In the genomic region with DNA sequence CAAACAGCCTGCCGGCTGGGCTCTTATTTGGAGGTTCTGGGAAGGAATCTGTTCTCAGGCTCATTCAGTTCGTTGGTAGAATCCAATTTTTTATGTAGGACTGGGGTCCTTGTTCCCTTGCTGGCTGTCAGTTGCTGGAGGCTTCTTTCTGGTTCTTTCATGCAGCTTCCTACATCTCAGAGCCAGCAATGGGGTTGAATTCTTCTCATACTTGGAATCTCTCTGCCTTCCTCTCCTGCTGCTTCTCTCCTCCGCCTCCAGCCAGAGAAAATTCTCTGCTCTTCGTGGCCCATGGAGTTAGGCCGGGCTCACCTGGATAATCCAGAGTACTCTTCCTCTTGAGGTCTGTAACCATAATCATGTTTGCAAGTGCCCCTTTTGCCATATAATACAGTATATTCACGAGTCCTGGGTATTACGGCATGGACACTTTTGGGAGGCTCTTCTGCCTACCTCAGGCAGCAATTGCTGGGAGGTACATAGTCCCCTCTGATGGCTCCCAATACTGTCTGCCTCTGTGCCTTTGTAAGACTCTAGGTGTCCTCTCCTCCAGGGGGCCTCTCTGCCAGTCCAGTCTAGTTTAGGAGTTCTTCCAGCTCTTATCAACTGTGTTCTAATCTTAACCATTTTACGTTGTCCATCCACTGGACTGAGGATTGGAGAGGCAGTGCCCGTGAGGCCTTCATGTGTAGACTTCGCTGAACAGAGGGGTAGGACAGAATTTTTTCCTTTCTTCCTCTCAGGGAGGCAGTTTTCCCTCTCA, we compare ENCODE assay signal across 13 cellular contexts. TPM values are rescaled to one million over a fixed set of nuclear protein-coding genes. Genes with fewer than 3 reads are reported as not detected.
DNase-seq lines count a peak whose midpoint lies in the region; ATAC-seq, FAIRE-seq and TF ChIP-seq lines count a peak whose summit lies in the region.
"Had no signal": no experiment of that assay in that cellular context is flagged by ENCODE, and none has a peak within 500 bp of the region (broad histone marks: within the 10 kb centered on the region; RNA-seq: fewer than 3 reads in every experiment).

No MANE protein-coding gene starts in this region.

- CTCF ChIA-PET in HepG2 (lab: Yijun Ruan, JAX; ENCODE audit: low intra/inter-chr PET ratio, low total read pairs) = no interaction called here

- no peaks in the 10 kb centered on the region for H3K27me3 Mint-ChIP-seq in activated naive CD8-positive, alpha-beta T cell

- FAIRE-seq in HepG2 (lab: Jason Lieb, UNC) = no peak

- no peak for DNase-seq in HepG2 (ENCODE audit: low spot score)
- DNase-seq in right lobe of liver = no peak
- DNase-seq in lower lobe of right lung = no peak
- no peak for DNase-seq in NCI-H1436 treated with DMSO at 0.1 percent for 48 hours (lab: John Stamatoyannopoulos, UW)
- no peak for DNase-seq in DMS79 (lab: John Stamatoyannopoulos, UW)
- no peak for DNase-seq in tibial nerve (ENCODE audit: low spot score in 2 of 2)
- no peak for DNase-seq in hypothalamus (lab: John Stamatoyannopoulos, UW)
- DNase-seq: HCEC 1CT, left colon, NCI-H187 had no signal

- no peak for TF ChIP-seq CTCF in HepG2 (CRISPR knock-in tag; IDR thresholded peaks at IDR 0.05)
- no peak for TF ChIP-seq CTCF in right lobe of liver (IDR thresholded peaks at IDR 0.05)
- TF ChIP-seq CTCF in lower lobe of right lung (IDR thresholded peaks at IDR 0.05) = no peak
- TF ChIP-seq CTCF in tibial nerve (IDR thresholded peaks at IDR 0.05) = no peak

- H3K79me2 ChIP-seq in HepG2 (ENCODE audit: insufficient read depth, low read length) = peaks cover 62% of the 10 kb centered on the region

- no peak for TF ChIP-seq EP300 in HepG2 (IDR thresholded peaks at IDR 0.05; ENCODE audit: low read depth in 2 of 2, low read length in 2 of 2)
- no peak for TF ChIP-seq EP300 in HepG2 (CRISPR knock-in tag; IDR thresholded peaks at IDR 0.05; ENCODE audit: borderline replicate concordance)
- TF ChIP-seq EP300 in tibial nerve (IDR thresholded peaks at IDR 0.05) = no peak

- H3K4me3 ChIP-seq in HepG2 (replicated peaks in 1 of 3; ENCODE audit: insufficient read depth in 1 of 3, low read depth in 2 of 3, low read length in 3 of 3) = peak overlapping the region; percentile 3 to 97 (median 89); a peak in 4 of 6 replicates
- H3K4me3 ChIP-seq in right lobe of liver = no peak overlapping the region
- H3K4me3 ChIP-seq in lower lobe of right lung = peak overlapping the region; percentile 100
- H3K4me3 ChIP-seq in tibial nerve = no peak overlapping the region

- peaks cover 64% of the 10 kb centered on the region for H3K4me1 Mint-ChIP-seq in activated naive CD8-positive, alpha-beta T cell (ENCODE audit: low read depth)

- H4K20me1 ChIP-seq in HepG2 (ENCODE audit: insufficient read depth, low read length) = no peaks in the 10 kb centered on the region

- intact Hi-C loops in HepG2 (cut with micrococcal nuclease; ENCODE audit: unreplicated experiment) (no loop called here), right lobe of liver (cut with DNase I) (no loop called here), lower lobe of right lung (cut with DNase I) (no loop called here)

- POLR2A ChIA-PET in HepG2 (lab: Yijun Ruan, JAX) = no interaction called here

- H2AFZ ChIP-seq in HepG2 (ENCODE audit: low read length) = no peak overlapping the region

- 84% methylated on average over 10 of the region's 10 CpGs for WGBS in HepG2 (ENCODE audit: low lambda C conversion rate)
- 88% methylated on average over 6 of the region's 10 CpGs for WGBS in right lobe of liver (ENCODE audit: insufficient coverage, low coverage, low lambda C conversion rate, missing lambda C conversion rate)
- WGBS in tibial nerve, 2 donors = 74 to 81% methylated on average over 10 of the region's 10 CpGs

- peak overlapping the region; percentile 91 for H3K4me3 Mint-ChIP-seq in activated naive CD8-positive, alpha-beta T cell

- H3K9me3 ChIP-seq in HepG2 (ENCODE audit: low read length) (no peaks in the 10 kb centered on the region), right lobe of liver (no peaks in the 10 kb centered on the region), lower lobe of right lung (no peaks in the 10 kb centered on the region), tibial nerve (no peaks in the 10 kb centered on the region)
- H3K9me3 ChIP-seq: thoracic aorta had no signal

- ATAC-seq in HepG2 (no peak), right lobe of liver (no peak), lower lobe of right lung (no peak)
- ATAC-seq: left colon had no signal

- H3K4me1 ChIP-seq in HepG2 (ENCODE audit: insufficient read depth, low read length) (peaks cover 34% of the 10 kb centered on the region), right lobe of liver (peaks cover 0 to 33% (median 15%) of the 10 kb centered on the region in 4 donors), lower lobe of right lung (peaks cover 49% of the 10 kb centered on the region), tibial nerve (peaks cover 0 to 58% (median 24%) of the 10 kb centered on the region in 4 donors)

- BruUV-seq in HepG2 (replicated peaks; lab: Mats Ljungman, UMichigan) = no TSS peak

- peak overlapping the region; percentile 85; the same call in 1 of the 2 replicates for H3K9ac ChIP-seq in HepG2 (ENCODE audit: insufficient read depth, low read depth, low read length)

- TF ChIP-seq RAD21 in HepG2 (CRISPR knock-in tag; IDR thresholded peaks at IDR 0.05) = no peak

- peak overlapping the region; percentile 75 for H3K4me2 ChIP-seq in HepG2 (ENCODE audit: low read depth, low read length)

- H3K36me3 ChIP-seq in HepG2 (replicated peaks in 1 of 2; ENCODE audit: control insufficient read depth in 1 of 2, insufficient read depth in 2 of 2, low read length in 2 of 2) (peaks cover 3 to 14% of the 10 kb centered on the region in 2 experiments; a peak in 2 of 5 replicates), right lobe of liver (peaks cover 0 to 2% (median 0%) of the 10 kb centered on the region in 4 donors), lower lobe of right lung (peaks cover 31% of the 10 kb centered on the region), tibial nerve (peaks cover 0 to 20% (median 0%) of the 10 kb centered on the region in 3 donors)

- H3K27me3 ChIP-seq in HepG2 (ENCODE audit: control insufficient read depth in 1 of 2, insufficient read depth in 2 of 2, low read length in 2 of 2) = no peaks in the 10 kb centered on the region; a peak in 1 of 5 replicates
- no peaks in the 10 kb centered on the region for H3K27me3 ChIP-seq in right lobe of liver
- no peaks in the 10 kb centered on the region for H3K27me3 ChIP-seq in lower lobe of right lung (ENCODE audit: low read depth)
- no peaks in the 10 kb centered on the region for H3K27me3 ChIP-seq in tibial nerve

- no peak for TF ChIP-seq POLR2A in HepG2 (IDR thresholded peaks at IDR 0.05; ENCODE audit: insufficient read depth in 1 of 2, low read depth in 2 of 2, low read length in 2 of 2)
- TF ChIP-seq POLR2A in right lobe of liver (IDR thresholded peaks at IDR 0.05) = no peak
- TF ChIP-seq POLR2A in tibial nerve (IDR thresholded peaks at IDR 0.05) = no peak

- peak overlapping the region; percentile 29 for H3K27ac Mint-ChIP-seq in activated naive CD8-positive, alpha-beta T cell

- H3K27ac ChIP-seq in HepG2 (ENCODE audit: extremely low read length, insufficient read depth, low read length) (no peak overlapping the region), right lobe of liver (no peak overlapping the region), lower lobe of right lung (no peak overlapping the region), tibial nerve (no peak overlapping the region)
- H3K27ac ChIP-seq: SK-N-MC, thoracic aorta had no signal

- H3K9me3 Mint-ChIP-seq in activated naive CD8-positive, alpha-beta T cell (ENCODE audit: low read depth) = no peaks in the 10 kb centered on the region

- in situ Hi-C loops in HepG2 (cut with HindIII; ENCODE audit: extremely low pct_ligation_motif_present, low pct_unique_long_range_greater_than_20kb) = no loop called here

- no peaks in the 10 kb centered on the region for H3K36me3 Mint-ChIP-seq in activated naive CD8-positive, alpha-beta T cell

RNA-seq across cellular contexts. Expression of gene TRMT44, which starts 2.2 kb away (rescaled TPM):
- total RNA-seq in HepG2 (2016; rRNA removed; fragmentation: Illumina TruSeq; extraction: Trizol) (6.5 and 8.6 TPM in 2 replicates), right lobe of liver (10 to 100 TPM in 3 of 6 experiments, 1 to 10 TPM in 3; 8.8 to 10.6 (median 9.6) TPM), lower lobe of right lung (23.9 TPM), tibial nerve (10 to 100 TPM; 24.5 to 71.4 (median 52.9) TPM)
- 1.1 TPM in 2 replicates for total RNA-seq in HepG2 (2016; cell fraction: cytosol; rRNA removed; fragmentation: Illumina TruSeq; extraction: Trizol; ENCODE audit: low read depth)
- total RNA-seq in HepG2 (2016; cell fraction: insoluble cytoplasmic fraction; rRNA removed; fragmentation: Illumina TruSeq; extraction: Trizol) = 5.5 and 9.7 TPM in 2 replicates
- 2.7 and 2.8 TPM in 2 replicates for total RNA-seq in HepG2 (2016; cell fraction: membrane; rRNA removed; fragmentation: Illumina TruSeq; extraction: Trizol)
- total RNA-seq in HepG2 (2016; cell fraction: nucleus; rRNA removed; fragmentation: Illumina TruSeq; extraction: Trizol) = 16.9 and 20.1 TPM in 2 replicates
- 5.8 and 6.9 TPM in 2 replicates for polyA plus RNA-seq in HepG2 (2011; rRNA removed)
- 3.1 and 4.4 TPM in 2 replicates for polyA plus RNA-seq in HepG2 (2011; cell fraction: cytosol; rRNA removed)
- polyA plus RNA-seq in HepG2 (2011; cell fraction: nucleus; rRNA removed) = 24.7 and 30.2 TPM in 2 replicates
- polyA plus RNA-seq in HepG2 (2012) = 5.0 and 5.9 TPM in 2 replicates
- 0.79 and 1.0 TPM in 2 replicates for polyA plus RNA-seq in HepG2 (2016; cell fraction: cytosol; fragmentation: Illumina TruSeq; extraction: Trizol; ENCODE audit: low read depth)
- 4.4 and 6.5 TPM in 2 replicates for polyA plus RNA-seq in HepG2 (2016; cell fraction: insoluble cytoplasmic fraction; fragmentation: Illumina TruSeq; extraction: Trizol; ENCODE audit: low read depth)
- polyA plus RNA-seq in HepG2 (2016; cell fraction: membrane; fragmentation: Illumina TruSeq; extraction: Trizol; ENCODE audit: low read depth) = 1.4 TPM in 2 replicates
- polyA plus RNA-seq in HepG2 (2016; cell fraction: nucleus; fragmentation: Illumina TruSeq; extraction: Trizol; ENCODE audit: insufficient read depth, low read depth) = 15.4 and 17.7 TPM in 2 replicates
- polyA minus RNA-seq in HepG2 (2011; rRNA and poly(A)+ RNA removed; ENCODE audit: low replicate concordance) = 15.4 and 22.2 TPM in 2 replicates
- polyA minus RNA-seq in HepG2 (2011; cell fraction: cytosol; rRNA and poly(A)+ RNA removed) = 4.7 and 5.7 TPM in 2 replicates
- 38.8 and 41.1 TPM in 2 replicates for polyA minus RNA-seq in HepG2 (2011; cell fraction: nucleus; rRNA and poly(A)+ RNA removed)

RNA-seq across cellular contexts. Expression of gene ACOX3, which starts 2.3 kb away (rescaled TPM):
- total RNA-seq in HepG2 (2016; rRNA removed; fragmentation: Illumina TruSeq; extraction: Trizol) = 17.0 and 17.8 TPM in 2 replicates
- 1.8 and 2.6 TPM in 2 replicates for total RNA-seq in HepG2 (2016; cell fraction: cytosol; rRNA removed; fragmentation: Illumina TruSeq; extraction: Trizol; ENCODE audit: low read depth)
- 17.4 and 17.6 TPM in 2 replicates for total RNA-seq in HepG2 (2016; cell fraction: insoluble cytoplasmic fraction; rRNA removed; fragmentation: Illumina TruSeq; extraction: Trizol)
- total RNA-seq in HepG2 (2016; cell fraction: membrane; rRNA removed; fragmentation: Illumina TruSeq; extraction: Trizol) = 3.3 and 3.5 TPM in 2 replicates
- total RNA-seq in HepG2 (2016; cell fraction: nucleus; rRNA removed; fragmentation: Illumina TruSeq; extraction: Trizol) = 11.7 and 13.5 TPM in 2 replicates
- polyA plus RNA-seq in HepG2 (2011; rRNA removed) = 4.2 and 5.8 TPM in 2 replicates
- 4.2 and 5.6 TPM in 2 replicates for polyA plus RNA-seq in HepG2 (2011; cell fraction: cytosol; rRNA removed)
- polyA plus RNA-seq in HepG2 (2011; cell fraction: nucleus; rRNA removed) = 14.4 TPM in 2 replicates
- 9.4 and 11.1 TPM in 2 replicates for polyA plus RNA-seq in HepG2 (2012)
- polyA plus RNA-seq in HepG2 (2016; cell fraction: cytosol; fragmentation: Illumina TruSeq; extraction: Trizol; ENCODE audit: low read depth) = 0.98 and 1.3 TPM in 2 replicates
- 12.5 and 15.9 TPM in 2 replicates for polyA plus RNA-seq in HepG2 (2016; cell fraction: insoluble cytoplasmic fraction; fragmentation: Illumina TruSeq; extraction: Trizol; ENCODE audit: low read depth)
- polyA plus RNA-seq in HepG2 (2016; cell fraction: membrane; fragmentation: Illumina TruSeq; extraction: Trizol; ENCODE audit: low read depth) = 1.2 and 1.9 TPM in 2 replicates
- polyA plus RNA-seq in HepG2 (2016; cell fraction: nucleus; fragmentation: Illumina TruSeq; extraction: Trizol; ENCODE audit: insufficient read depth, low read depth) = 12.6 and 13.3 TPM in 2 replicates
- 3.1 and 10.1 TPM in 2 replicates for polyA minus RNA-seq in HepG2 (2011; rRNA and poly(A)+ RNA removed; ENCODE audit: low replicate concordance)
- polyA minus RNA-seq in HepG2 (2011; cell fraction: cytosol; rRNA and poly(A)+ RNA removed) = 4.0 and 5.3 TPM in 2 replicates
- polyA minus RNA-seq in HepG2 (2011; cell fraction: nucleus; rRNA and poly(A)+ RNA removed) = 8.6 and 9.6 TPM in 2 replicates
- total RNA-seq in right lobe of liver = 10 to 100 TPM; 18.5 to 36.9 (median 21.9) TPM
- total RNA-seq in lower lobe of right lung = 30.4 TPM
- total RNA-seq in tibial nerve = 10 to 100 TPM; 17.3 to 36.0 (median 24.5) TPM

Comparison
In these comparisons a context has a peak if more than half of its experiments do, and no peak if none do; other contexts are left out.
1. H3K4me3 ChIP-seq: peak in HepG2 (3 of 3) and lower lobe of right lung (single experiment); none in right lobe of liver (0 of 3) and tibial nerve (0 of 4).